12 cellular contexts compared by ENCODE assay signal in genomic region chr2:19355931-19356544, GRCh38. TPM values are rescaled to one million over a fixed set of nuclear protein-coding genes. Genes with fewer than 3 reads are reported as not detected.
A peak's percentile ranks its signal among the peaks of the same experiment; 100 is the strongest.
DNase-seq lines count a peak whose midpoint lies in the region; ATAC-seq and TF ChIP-seq lines count a peak whose summit lies in the region.
"Had no signal": no experiment of that assay in that cellular context is flagged by ENCODE, and none has a peak within 500 bp of the region (broad histone marks: within the 10 kb centered on the region; RNA-seq: fewer than 3 reads in every experiment).

No MANE protein-coding gene starts in this region.

- H3K9me2 ChIP-seq in SK-N-SH: no peaks in the 10 kb centered on the region

- 42% methylated on average over 35 of the region's 35 CpGs for WGBS in SK-N-SH (ENCODE audit: low lambda C conversion rate)
- WGBS in smooth muscle cell (ENCODE audit: low lambda C conversion rate): 23% methylated on average over 30 of the region's 35 CpGs

- H3K79me2 ChIP-seq in SK-N-SH (ENCODE audit: insufficient read depth): peaks cover 77% of the 10 kb centered on the region
- H3K79me2 ChIP-seq in smooth muscle cell (ENCODE audit: low read depth): no peaks in the 10 kb centered on the region

- H4K20me1 ChIP-seq in SK-N-SH (ENCODE audit: insufficient read depth): peaks cover 66% of the 10 kb centered on the region
- no peaks in the 10 kb centered on the region for H4K20me1 ChIP-seq in smooth muscle cell (ENCODE audit: low read depth)

- H3K27me3 ChIP-seq in SK-N-SH (ENCODE audit: insufficient read depth): no peaks in the 10 kb centered on the region
- H3K27me3 ChIP-seq in smooth muscle cell (ENCODE audit: low read depth): peaks cover 95% of the 10 kb centered on the region

- H2AFZ ChIP-seq in SK-N-SH (ENCODE audit: low read depth) (no peak overlapping the region), smooth muscle cell (ENCODE audit: low read depth) (peak overlapping the region; percentile 42)

- H3K9ac ChIP-seq in SK-N-SH: peak overlapping the region; percentile 89
- no peak overlapping the region for H3K9ac ChIP-seq in smooth muscle cell (ENCODE audit: low read depth)

- H3K36me3 ChIP-seq in SK-N-SH (replicated peaks in 1 of 2; ENCODE audit: control insufficient read depth in 1 of 2, insufficient read depth in 2 of 2, low read length in 1 of 2): peaks cover 22 to 42% of the 10 kb centered on the region in 2 experiments
- no peaks in the 10 kb centered on the region for H3K36me3 ChIP-seq in smooth muscle cell (ENCODE audit: low read depth)

- H3K4me1 ChIP-seq in SK-N-SH (ENCODE audit: control insufficient read depth in 1 of 2, insufficient read depth in 2 of 2, low read depth in 1 of 2, low read length in 1 of 2) (peaks cover 5 to 16% of the 10 kb centered on the region in 2 experiments; a peak in 1 of 4 replicates), smooth muscle cell (ENCODE audit: low read depth) (peaks cover 25% of the 10 kb centered on the region)

- no peak for TF ChIP-seq RAD21 in SK-N-SH (IDR thresholded peaks at IDR 0.05; ENCODE audit: low read length)

- no peaks in the 10 kb centered on the region for H3K9me3 ChIP-seq in SK-N-SH
- H3K9me3 ChIP-seq in iPS-18c (ENCODE audit: control insufficient read depth, insufficient read depth, low read length): no peaks in the 10 kb centered on the region
- no peaks in the 10 kb centered on the region for H3K9me3 ChIP-seq in smooth muscle cell (replicated peaks; ENCODE audit: low read depth)

- H3K27me3 Mint-ChIP-seq in activated T-helper 17 cell treated with anti-CD3 and anti-CD28 coated beads, Interleukin-2, amount 50 U/mL, for 72 hours: peaks cover 70% of the 10 kb centered on the region

- peak overlapping the region; percentile 75 to 94 for H3K4me3 ChIP-seq in SK-N-SH (ENCODE audit: low read depth in 2 of 2, low read length in 1 of 2)
- H3K4me3 ChIP-seq in iPS-18c (ENCODE audit: insufficient read depth, low read depth, low read length): 0 out of 2 replicates have a peak overlapping the region, but pooled peaks have one; percentile 9
- peak overlapping the region; percentile 68 for H3K4me3 ChIP-seq in smooth muscle cell
- H3K4me3 ChIP-seq: GM12878 had no signal

- TF ChIP-seq CTCF in SK-N-SH (IDR thresholded peaks at IDR 0.05) (no peak), smooth muscle cell (IDR thresholded peaks at IDR 0.05; ENCODE audit: borderline replicate concordance, insufficient read depth, poor library complexity, severe bottlenecking) (no peak)

- H3K4me2 ChIP-seq in SK-N-SH (peak overlapping the region; percentile 88), smooth muscle cell (peak overlapping the region; percentile 95)

- H3K9me3 Mint-ChIP-seq in activated T-helper 17 cell treated with anti-CD3 and anti-CD28 coated beads, Interleukin-2, amount 50 U/mL, for 72 hours: no peaks in the 10 kb centered on the region
- H3K9me3 Mint-ChIP-seq: natural killer cell treated with Interleukin-12 subunit alpha and Interleukin-12 subunit beta and Interleukin-15 and Interleukin-18, amount 100 ng/mL, for 72 hours had no signal

- peaks cover 31% of the 10 kb centered on the region for H3F3A ChIP-seq in SK-N-SH (replicated peaks; ENCODE audit: insufficient read depth)
- H3F3A ChIP-seq in smooth muscle cell (ENCODE audit: low read depth): no peaks in the 10 kb centered on the region

- peak overlapping the region; percentile 46 for H3K4me3 Mint-ChIP-seq in activated T-helper 17 cell treated with anti-CD3 and anti-CD28 coated beads, Interleukin-2, amount 50 U/mL, for 72 hours
- H3K4me3 Mint-ChIP-seq: natural killer cell treated with Interleukin-12 subunit alpha and Interleukin-12 subunit beta and Interleukin-15 and Interleukin-18, amount 100 ng/mL, for 72 hours had no signal

- ATAC-seq in SK-N-SH treated with all-trans-retinoic acid at 6 μM for 48 hours: no peak
- ATAC-seq in activated T-helper 17 cell treated with anti-CD3 and anti-CD28 coated beads, Interleukin-2, amount 50 U/mL, for 72 hours (replicated peaks): no peak
- no peak for ATAC-seq in GM19023 (IDR thresholded peaks at IDR 0.05; ENCODE audit: unreplicated experiment)
- ATAC-seq: GM12878; natural killer cell treated with Interleukin-12 subunit alpha and Interleukin-12 subunit beta and Interleukin-15 and Interleukin-18, amount 100 ng/mL, for 72 hours had no signal

- H3K27ac ChIP-seq in SK-N-SH (ENCODE audit: low read depth in 2 of 2, low read length in 1 of 2) (peak overlapping the region in 1 of 2 experiments; percentile 63; a peak in 2 of 4 replicates), smooth muscle cell (ENCODE audit: low read depth) (no peak overlapping the region)
- H3K27ac ChIP-seq: 22Rv1 had no signal

- CTCF ChIA-PET in SK-N-SH (lab: Yijun Ruan, JAX): interaction anchor here (1.2 to 12.7 kb wide), 4 partner anchors 11 to 921 kb away, joined by 4 to 111 read pairs (median 10); no protein-coding TSS in a partner anchor

- no peak overlapping the region for H3K27ac Mint-ChIP-seq in activated T-helper 17 cell treated with anti-CD3 and anti-CD28 coated beads, Interleukin-2, amount 50 U/mL, for 72 hours
- H3K27ac Mint-ChIP-seq: natural killer cell treated with Interleukin-12 subunit alpha and Interleukin-12 subunit beta and Interleukin-15 and Interleukin-18, amount 100 ng/mL, for 72 hours had no signal

- TF ChIP-seq EP300 in SK-N-SH (IDR thresholded peaks at IDR 0.05; ENCODE audit: borderline replicate concordance in 1 of 2, low read depth in 1 of 2, low read length in 1 of 2): no peak

- DNase-seq in SK-N-SH (peak; percentile 61), smooth muscle cell (lab: John Stamatoyannopoulos, UW; ENCODE audit: unreplicated experiment) (no peak), hypothalamus (lab: John Stamatoyannopoulos, UW) (no peak), putamen (ENCODE audit: low spot score) (no peak)
- DNase-seq: NCI-H69 had no signal

- POLR2A ChIA-PET in SK-N-SH (lab: Yijun Ruan, JAX): no interaction called here

- H3K4me1 Mint-ChIP-seq in activated T-helper 17 cell treated with anti-CD3 and anti-CD28 coated beads, Interleukin-2, amount 50 U/mL, for 72 hours: peaks cover 5% of the 10 kb centered on the region

- no peaks in the 10 kb centered on the region for H3K36me3 Mint-ChIP-seq in activated T-helper 17 cell treated with anti-CD3 and anti-CD28 coated beads, Interleukin-2, amount 50 U/mL, for 72 hours (ENCODE audit: low read depth)
- H3K36me3 Mint-ChIP-seq: natural killer cell treated with Interleukin-12 subunit alpha and Interleukin-12 subunit beta and Interleukin-15 and Interleukin-18, amount 100 ng/mL, for 72 hours had no signal

TF ChIP-seq in SK-N-SH, 30 proteins besides CTCF, POLR2A, EP300 and RAD21:
- TF ChIP-seq TAF1 (IDR thresholded peaks at IDR 0.05; ENCODE audit: borderline replicate concordance, low read depth, low read length) (peak; percentile 13; the same call in 1 of the 2 replicates), GATA2 (CRISPR knock-in tag; IDR thresholded peaks at IDR 0.05) (peak; percentile 20; the same call in 1 of the 2 replicates), MAX (IDR thresholded peaks at IDR 0.05; ENCODE audit: low read depth) (no peak)

TF ChIP-seq in SK-N-SH treated with all-trans-retinoic acid at 6 μM for 48 hours, 23 proteins besides CTCF, POLR2A, EP300 and RAD21 (continues in another document):
- TF ChIP-seq ZFP30 (CRISPR knock-in tag; IDR thresholded peaks at IDR 0.05): no peak
- TF ChIP-seq ISL1 (CRISPR knock-in tag; IDR thresholded peaks at IDR 0.05): no peak
- no peak for TF ChIP-seq SNAI2 (CRISPR knock-in tag; IDR thresholded peaks at IDR 0.05)
- no peak for TF ChIP-seq PATZ1 (CRISPR knock-in tag; IDR thresholded peaks at IDR 0.05; ENCODE audit: borderline replicate concordance)
- TF ChIP-seq OSR1 (CRISPR knock-in tag; IDR thresholded peaks at IDR 0.05): no peak
- TF ChIP-seq TCF4 (CRISPR knock-in tag; IDR thresholded peaks at IDR 0.05; ENCODE audit: borderline replicate concordance): no peak
- no peak for TF ChIP-seq ZNF8 (CRISPR knock-in tag; IDR thresholded peaks at IDR 0.05)
- TF ChIP-seq ZC3H10 (CRISPR knock-in tag; IDR thresholded peaks at IDR 0.05): no peak
- TF ChIP-seq CREB5 (CRISPR knock-in tag; IDR thresholded peaks at IDR 0.05; ENCODE audit: low read depth): no peak
- no peak for TF ChIP-seq RARB (CRISPR knock-in tag; IDR thresholded peaks at IDR 0.05)
- TF ChIP-seq CSDC2 (CRISPR knock-in tag; IDR thresholded peaks at IDR 0.05): no peak
- no peak for TF ChIP-seq PPARA (CRISPR knock-in tag; IDR thresholded peaks at IDR 0.05; ENCODE audit: borderline replicate concordance)
- TF ChIP-seq ZNF565 (CRISPR knock-in tag; conservative IDR thresholded peaks at IDR 0.05; ENCODE audit: low read depth): no peak
- TF ChIP-seq ZNF70 (CRISPR knock-in tag; IDR thresholded peaks at IDR 0.05): no peak

RNA-seq across cellular contexts. Expression of gene OSR1, which starts 2.4 kb away (rescaled TPM):
- polyA plus RNA-seq in SK-N-SH (2012; rRNA removed) (48.7 and 76.6 TPM in 2 replicates), smooth muscle cell (1.4 and 6.3 TPM in 2 replicates)
- 32.1 and 46.4 TPM in 2 replicates for polyA plus RNA-seq in SK-N-SH (2012; cell fraction: cytosol; rRNA removed)
- 128 and 152 TPM in 2 replicates for polyA plus RNA-seq in SK-N-SH (2012; cell fraction: nucleus; rRNA removed)
- not detected for total RNA-seq in activated T-helper 17 cell treated with anti-CD3 and anti-CD28 coated beads, Interleukin-2, amount 50 U/mL, for 72 hours
- total RNA-seq in smooth muscle cell: 0.85 and 3.2 TPM in 2 replicates
- total RNA-seq: GM12878; natural killer cell treated with Interleukin-12 subunit alpha and Interleukin-12 subunit beta and Interleukin-15 and Interleukin-18, amount 100 ng/mL, for 72 hours had no signal
- polyA plus RNA-seq: GM12878 had no signal

Comparison
In these comparisons a context has a peak if more than half of its experiments do, and no peak if none do; other contexts are left out.
1. H3K4me3 ChIP-seq: peak in every context shown above with its lines; median percentile 84 in SK-N-SH; 68 in smooth muscle cell; 9 in iPS-18c.